In genomic region chr17:39674702-39675389, GRCh38 we compare ENCODE assay signal across 10 cellular contexts. TPM values are rescaled to one million over a fixed set of nuclear protein-coding genes. Genes with fewer than 3 reads are reported as not detected.
DNase-seq lines count a peak whose midpoint lies in the region; ATAC-seq and TF ChIP-seq lines count a peak whose summit lies in the region.
"Had no signal": no experiment of that assay in that cellular context is flagged by ENCODE, and none has a peak within 500 bp of the region (broad histone marks: within the 10 kb centered on the region; RNA-seq: fewer than 3 reads in every experiment).

No MANE protein-coding gene starts in this region.

- peak overlapping the region in 2 of 3 donors; percentile 52 to 91 for H3K27ac Mint-ChIP-seq in CD4-positive, CD25-positive, alpha-beta regulatory T cell
- H3K27ac Mint-ChIP-seq in IgD-negative memory B cell (peak overlapping the region in 2 of 3 donors; percentile 86 to 97), brain (peak overlapping the region in 3 of 5 experiments; percentile 35 to 57 (median 37)), natural killer cell (peak overlapping the region in 1 of 2 donors; percentile 98)
- H3K27ac Mint-ChIP-seq: activated T-cell treated with anti-CD3 and anti-CD28 coated beads, Interleukin-2, amount 50 U/mL, for 72 hours had no signal

- H3K9me3 Mint-ChIP-seq in CD4-positive, CD25-positive, alpha-beta regulatory T cell, result no peaks in the 10 kb centered on the region
- H3K9me3 Mint-ChIP-seq in IgD-negative memory B cell (no peaks in the 10 kb centered on the region), brain (no peaks in the 10 kb centered on the region), natural killer cell (no peaks in the 10 kb centered on the region)
- H3K9me3 Mint-ChIP-seq: activated T-cell treated with anti-CD3 and anti-CD28 coated beads, Interleukin-2, amount 50 U/mL, for 72 hours had no signal

- intact Hi-C loops in natural killer cell (cut with micrococcal nuclease), result loop anchor here (5.0 to 10.0 kb wide), 2 partner anchors 38 to 60 kb away; partner anchors contain the start of genes GRB7, MIEN1 and STARD3

- H3K9me3 ChIP-seq in CD4-positive, CD25-positive, alpha-beta regulatory T cell (ENCODE audit: control insufficient read depth in 2 of 2, low read length in 2 of 2), result no peaks in the 10 kb centered on the region
- no peaks in the 10 kb centered on the region for H3K9me3 ChIP-seq in mucosa of stomach (ENCODE audit: control insufficient read depth, low read length)

- no peaks in the 10 kb centered on the region for H3K36me3 ChIP-seq in CD4-positive, CD25-positive, alpha-beta regulatory T cell (ENCODE audit: control insufficient read depth, insufficient read depth, low read length)
- peaks cover 3% of the 10 kb centered on the region for H3K36me3 ChIP-seq in mucosa of stomach (ENCODE audit: control insufficient read depth, insufficient read depth, low read length)

- peak overlapping the region; percentile 57 for H3K9ac ChIP-seq in mucosa of stomach (ENCODE audit: low read length)

- H3K4me1 Mint-ChIP-seq in CD4-positive, CD25-positive, alpha-beta regulatory T cell, result peaks cover 7 to 46% (median 24%) of the 10 kb centered on the region in 4 donors
- H3K4me1 Mint-ChIP-seq in IgD-negative memory B cell (peaks cover 31 to 38% (median 32%) of the 10 kb centered on the region in 3 donors), brain (peaks cover 29% of the 10 kb centered on the region), natural killer cell (peaks cover 44 to 59% of the 10 kb centered on the region in 2 donors)

- peaks cover 4% of the 10 kb centered on the region for H3K36me3 Mint-ChIP-seq in CD4-positive, CD25-positive, alpha-beta regulatory T cell
- H3K36me3 Mint-ChIP-seq in IgD-negative memory B cell (peaks cover 2% of the 10 kb centered on the region), brain (no peaks in the 10 kb centered on the region), natural killer cell (no peaks in the 10 kb centered on the region)

- no peak for DNase-seq in CD4-positive, CD25-positive, alpha-beta regulatory T cell
- DNase-seq in cerebellar nuclear complex (lab: John Stamatoyannopoulos, UW), result no peak
- no peak for DNase-seq in natural killer cell
- no peak for DNase-seq in left lobe of liver (ENCODE audit: low spot score)
- DNase-seq in H4 (ENCODE audit: low spot score), result no peak
- DNase-seq: activated T-cell treated with anti-CD3 and anti-CD28 coated beads, Interleukin-2, amount 50 U/mL, for 72 hours; EL had no signal

- H3K4me3 ChIP-seq in CD4-positive, CD25-positive, alpha-beta regulatory T cell (ENCODE audit: low read depth, low read length), result no peak overlapping the region
- no peak overlapping the region for H3K4me3 ChIP-seq in mucosa of stomach (ENCODE audit: low read length)

- peaks cover 6% of the 10 kb centered on the region for H3K27me3 Mint-ChIP-seq in CD4-positive, CD25-positive, alpha-beta regulatory T cell
- H3K27me3 Mint-ChIP-seq in IgD-negative memory B cell (peaks cover 1% of the 10 kb centered on the region), brain (no peaks in the 10 kb centered on the region), natural killer cell (ENCODE audit: low read depth in 2 of 2) (no peaks in the 10 kb centered on the region)

- ATAC-seq in CD4-positive, CD25-positive, alpha-beta regulatory T cell (ENCODE audit: low read depth in 2 of 2), result no peak
- ATAC-seq in natural killer cell, result no peak
- no peak for ATAC-seq in left lobe of liver
- ATAC-seq: activated T-cell treated with anti-CD3 and anti-CD28 coated beads, Interleukin-2, amount 50 U/mL, for 72 hours had no signal

- no peaks in the 10 kb centered on the region for H3K27me3 ChIP-seq in CD4-positive, CD25-positive, alpha-beta regulatory T cell (ENCODE audit: control insufficient read depth, insufficient read depth, low read length)
- H3K27me3 ChIP-seq in mucosa of stomach (ENCODE audit: control insufficient read depth, insufficient read depth, low read length), result peaks cover 19% of the 10 kb centered on the region

- TF ChIP-seq CTCF in brain (conservative IDR thresholded peaks at IDR 0.05) (no peak), natural killer cell (IDR thresholded peaks at IDR 0.05) (no peak)

- no peak overlapping the region for H3K27ac ChIP-seq in CD4-positive, CD25-positive, alpha-beta regulatory T cell (ENCODE audit: insufficient read depth, low read length, poor library complexity, severe bottlenecking)

- peaks cover 34% of the 10 kb centered on the region for H3K4me1 ChIP-seq in CD4-positive, CD25-positive, alpha-beta regulatory T cell (ENCODE audit: control insufficient read depth, insufficient read depth, low read length, poor library complexity, severe bottlenecking)
- H3K4me1 ChIP-seq in mucosa of stomach (ENCODE audit: control insufficient read depth, insufficient read depth, low read length), result peaks cover 86% of the 10 kb centered on the region

- H3K4me3 Mint-ChIP-seq in CD4-positive, CD25-positive, alpha-beta regulatory T cell, result peak overlapping the region in 2 of 4 donors; percentile 41 to 46
- H3K4me3 Mint-ChIP-seq in IgD-negative memory B cell (peak overlapping the region in 3 of 4 donors; percentile 3 to 51 (median 9)), brain (no peak overlapping the region), natural killer cell (no peak overlapping the region)
- H3K4me3 Mint-ChIP-seq: activated T-cell treated with anti-CD3 and anti-CD28 coated beads, Interleukin-2, amount 50 U/mL, for 72 hours had no signal

RNA-seq across cellular contexts. Expression of gene PNMT, which starts 6.6 kb away (rescaled TPM):
- total RNA-seq in CD4-positive, CD25-positive, alpha-beta regulatory T cell, result 1.2 TPM
- polyA plus RNA-seq in CD4-positive, CD25-positive, alpha-beta regulatory T cell, result not detected
- polyA plus RNA-seq in IgD-negative memory B cell, result not detected
- 2.9 TPM for polyA plus RNA-seq in brain (ENCODE audit: insufficient read depth, low read depth, low replicate concordance)
- 1 to 10 TPM; 1.2 to 2.5 (median 2.2) TPM for total RNA-seq in natural killer cell
- 0.45 TPM for total RNA-seq in left lobe of liver
- total RNA-seq in H4 (2014; rRNA removed; shearing (Covaris generic)), result not detected in 2 replicates

RNA-seq across cellular contexts. Expression of gene TCAP, which starts 9.7 kb away (rescaled TPM):
- total RNA-seq in CD4-positive, CD25-positive, alpha-beta regulatory T cell, result 3.4 TPM
- polyA plus RNA-seq in CD4-positive, CD25-positive, alpha-beta regulatory T cell, result under 1 TPM in 1 of 4 donors, not detected in 3; 0.07 TPM
- not detected for polyA plus RNA-seq in IgD-negative memory B cell
- 2.1 TPM for polyA plus RNA-seq in brain (ENCODE audit: insufficient read depth, low read depth, low replicate concordance)
- total RNA-seq in natural killer cell, result 1 to 10 TPM; 1.3 to 3.8 (median 2.4) TPM
- total RNA-seq in left lobe of liver, result 0.55 TPM
- total RNA-seq in H4 (2014; rRNA removed; shearing (Covaris generic)), result 0.81 TPM in 1 of 2 replicates, not detected in the other

RNA-seq across cellular contexts. Expression of gene PGAP3, which starts 13.0 kb away (rescaled TPM):
- 28.0 TPM for total RNA-seq in CD4-positive, CD25-positive, alpha-beta regulatory T cell
- 10 to 100 TPM; 15.2 to 23.3 (median 17.5) TPM for polyA plus RNA-seq in CD4-positive, CD25-positive, alpha-beta regulatory T cell
- polyA plus RNA-seq in IgD-negative memory B cell, result 15.6 TPM
- polyA plus RNA-seq in brain (ENCODE audit: insufficient read depth, low read depth, low replicate concordance), result 13.0 TPM
- 10 to 100 TPM; 45.8 to 57.8 (median 52.4) TPM for total RNA-seq in natural killer cell
- 23.8 TPM for total RNA-seq in left lobe of liver
- total RNA-seq in H4 (2014; rRNA removed; shearing (Covaris generic)), result 10.9 and 11.4 TPM in 2 replicates

RNA-seq across cellular contexts. Expression of gene ERBB2, which starts 25.0 kb away (rescaled TPM):
- 5.5 TPM for total RNA-seq in CD4-positive, CD25-positive, alpha-beta regulatory T cell
- under 1 TPM; 0.36 to 0.80 (median 0.57) TPM for polyA plus RNA-seq in CD4-positive, CD25-positive, alpha-beta regulatory T cell
- polyA plus RNA-seq in IgD-negative memory B cell, result 0.79 TPM
- polyA plus RNA-seq in brain (ENCODE audit: insufficient read depth, low read depth, low replicate concordance), result 21.1 TPM
- 100 to 1,000 TPM in 1 of 3 donors, 10 to 100 TPM in 2; 77.6 to 115 (median 82.1) TPM for total RNA-seq in natural killer cell
- total RNA-seq in left lobe of liver, result 23.1 TPM
- total RNA-seq in H4 (2014; rRNA removed; shearing (Covaris generic)), result 10.1 and 18.5 TPM in 2 replicates

RNA-seq across cellular contexts. Expression of gene STARD3, which starts 37.9 kb away (rescaled TPM):
- 95.9 TPM for total RNA-seq in CD4-positive, CD25-positive, alpha-beta regulatory T cell
- 10 to 100 TPM; 45.4 to 48.6 (median 46.5) TPM for polyA plus RNA-seq in CD4-positive, CD25-positive, alpha-beta regulatory T cell
- polyA plus RNA-seq in IgD-negative memory B cell, result 35.7 TPM
- polyA plus RNA-seq in brain (ENCODE audit: insufficient read depth, low read depth, low replicate concordance), result 53.8 TPM
- 100 to 1,000 TPM in 2 of 3 donors, 10 to 100 TPM in 1; 97.1 to 115 (median 105) TPM for total RNA-seq in natural killer cell
- 27.3 TPM for total RNA-seq in left lobe of liver
- total RNA-seq in H4 (2014; rRNA removed; shearing (Covaris generic)), result 20.7 and 22.9 TPM in 2 replicates

Comparison
In these comparisons a context has a peak if more than half of its experiments do, and no peak if none do; other contexts are left out.
1. H3K4me3 Mint-ChIP-seq: peak in IgD-negative memory B cell (3 of 4); none in brain (0 of 5) and natural killer cell (single experiment).